ENCODE assay signal across 9 cellular contexts in genomic region chr17:75832652-75833400, GRCh38. TPM values are rescaled to one million over a fixed set of nuclear protein-coding genes. Genes with fewer than 3 reads are reported as not detected.
DNase-seq lines count a peak whose midpoint lies in the region; ATAC-seq and TF ChIP-seq lines count a peak whose summit lies in the region.
"Had no signal": no experiment of that assay in that cellular context is flagged by ENCODE, and none has a peak within 500 bp of the region (broad histone marks: within the 10 kb centered on the region; RNA-seq: fewer than 3 reads in every experiment).

No MANE protein-coding gene starts in this region.

- H3K27ac ChIP-seq in thymus (ENCODE audit: low read depth) = peak overlapping the region; percentile 90

- no peak overlapping the region for H3K9ac ChIP-seq in iPS-15b (ENCODE audit: low read depth, low read length)

- H3K4me3 ChIP-seq in iPS-15b (ENCODE audit: low read depth, low read length) (peak overlapping the region; percentile 37), thymus (ENCODE audit: low read length) (no peak overlapping the region)

- 18% methylated on average over 20 of the region's 20 CpGs for WGBS in thymus

- H3K9me3 ChIP-seq in iPS-15b (ENCODE audit: control insufficient read depth, insufficient read depth, low read length) = no peaks in the 10 kb centered on the region
- no peaks in the 10 kb centered on the region for H3K9me3 ChIP-seq in thymus (ENCODE audit: control insufficient read depth)

- no peaks in the 10 kb centered on the region for H3K27me3 ChIP-seq in iPS-15b (ENCODE audit: control insufficient read depth, insufficient read depth, low read length)
- no peaks in the 10 kb centered on the region for H3K27me3 ChIP-seq in thymus (ENCODE audit: control insufficient read depth, insufficient read depth)

- no peak for TF ChIP-seq POLR2A in GM18505 (IDR thresholded peaks at IDR 0.05; ENCODE audit: borderline replicate concordance, extremely low read depth, insufficient read depth, insufficient read length)

- no peak for ATAC-seq in GM18505 (IDR thresholded peaks at IDR 0.05; ENCODE audit: unreplicated experiment)
- ATAC-seq in HG02970 (IDR thresholded peaks at IDR 0.05; ENCODE audit: low FRiP score, unreplicated experiment) = no peak

- H3K36me3 ChIP-seq in iPS-15b (ENCODE audit: control insufficient read depth, insufficient read depth, low read length) = peaks cover 5% of the 10 kb centered on the region
- H3K36me3 ChIP-seq in thymus (ENCODE audit: control insufficient read depth, insufficient read depth) = peaks cover 65% of the 10 kb centered on the region

- peak; percentile 37 for DNase-seq in activated T-cell treated with anti-CD3 and anti-CD28 coated beads, Interleukin-2, amount 50 U/mL, for 1 hour
- DNase-seq in activated T-cell treated with anti-CD3 and anti-CD28 coated beads for 4 hours = no peak
- DNase-seq in activated T-cell treated with anti-CD3 and anti-CD28 coated beads, Interleukin-2, amount 50 U/mL, for 48 hours = peak; percentile 50 to 56
- no peak for DNase-seq in dermis blood vessel endothelial cell
- DNase-seq: NCI-H1930 had no signal

- H3K4me1 ChIP-seq in iPS-15b (ENCODE audit: control insufficient read depth, insufficient read depth, low read length) = peaks cover 18% of the 10 kb centered on the region
- peaks cover 10% of the 10 kb centered on the region for H3K4me1 ChIP-seq in thymus (ENCODE audit: control insufficient read depth, insufficient read depth, low read length)

RNA-seq across cellular contexts. Expression of gene UNC13D, which starts 11.4 kb away (rescaled TPM):
- 59.1 TPM for polyA plus RNA-seq in thymus
- 3.2 and 3.4 TPM in 2 replicates for total RNA-seq in dermis blood vessel endothelial cell

RNA-seq across cellular contexts. Expression of gene WBP2, which starts 22.3 kb away (rescaled TPM):
- 96.9 TPM for polyA plus RNA-seq in thymus
- total RNA-seq in dermis blood vessel endothelial cell = 19.2 and 54.3 TPM in 2 replicates

RNA-seq across cellular contexts. Expression of gene TRIM47, which starts 45.6 kb away (rescaled TPM):
- 22.8 TPM for polyA plus RNA-seq in thymus
- total RNA-seq in dermis blood vessel endothelial cell = 89.1 and 109 TPM in 2 replicates

RNA-seq across cellular contexts. Expression of gene UNK, which starts 48.2 kb away (rescaled TPM):
- 31.6 TPM for polyA plus RNA-seq in thymus
- 10.9 and 12.4 TPM in 2 replicates for total RNA-seq in dermis blood vessel endothelial cell

Comparison
In these comparisons a context has a peak if more than half of its experiments do, and no peak if none do; other contexts are left out.
1. DNase-seq: peak in activated T-cell treated with anti-CD3 and anti-CD28 coated beads, Interleukin-2, amount 50 U/mL, for 1 hour (single experiment) and activated T-cell treated with anti-CD3 and anti-CD28 coated beads, Interleukin-2, amount 50 U/mL, for 48 hours (2 of 2); none in activated T-cell treated with anti-CD3 and anti-CD28 coated beads for 4 hours (single experiment) and dermis blood vessel endothelial cell (single experiment).